In genomic region chr16:85396879-85397871, GRCh38 we compare ENCODE assay signal across 8 cellular contexts.
DNase-seq lines count a peak whose midpoint lies in the region; ATAC-seq and TF ChIP-seq lines count a peak whose summit lies in the region.

No MANE protein-coding gene starts in this region.

- no peak overlapping the region for H3K4me3 ChIP-seq in adrenal gland
- H3K4me3 ChIP-seq in muscle layer of colon (ENCODE audit: low read depth in 1 of 2, low read length in 2 of 2) = no peak overlapping the region

- no peak for TF ChIP-seq CTCF in adrenal gland (IDR thresholded peaks at IDR 0.05)

- H3K36me3 ChIP-seq in adrenal gland (replicated peaks in 1 of 2) (no peaks in the 10 kb centered on the region), muscle layer of colon (ENCODE audit: insufficient read depth, low read length) (no peaks in the 10 kb centered on the region)

- ATAC-seq in GM21576 (IDR thresholded peaks at IDR 0.05; ENCODE audit: unreplicated experiment) = peak; percentile 44
- no peak for ATAC-seq in HG03135 (IDR thresholded peaks at IDR 0.05; ENCODE audit: unreplicated experiment)

- no peak for TF ChIP-seq POLR2A in adrenal gland (IDR thresholded peaks at IDR 0.05)

- in situ Hi-C loops in G401 (cut with HindIII; ENCODE audit: low sequenced_read_pairs) = no loop called here
- in situ Hi-C loops in KBM-7 (cut with MboI; ENCODE audit: low pct_unique_long_range_greater_than_20kb, low sequenced_read_pairs) = no loop called here

- H3K27me3 ChIP-seq in adrenal gland = no peaks in the 10 kb centered on the region
- no peaks in the 10 kb centered on the region for H3K27me3 ChIP-seq in muscle layer of colon (ENCODE audit: control insufficient read depth in 1 of 2, insufficient read depth in 2 of 2, low read length in 2 of 2)

- H3K27ac ChIP-seq in adrenal gland (peak overlapping the region in 3 of 5 donors; percentile 30 to 84 (median 76)), muscle layer of colon (ENCODE audit: low read depth, low read length) (peak overlapping the region; percentile 92)

- DNase-seq in DMS 273 (lab: John Stamatoyannopoulos, UW; ENCODE audit: unreplicated experiment) (peak; percentile 88), adrenal gland (peak in 5 of 7 donors; percentile 5 to 27 (median 15)), AML-193 (lab: John Stamatoyannopoulos, UW) (no peak), G401 (ENCODE audit: low spot score) (no peak), KBM-7 (no peak)

- H3K9ac ChIP-seq in muscle layer of colon (ENCODE audit: low read length) = no peak overlapping the region

- peaks cover 24 to 40% of the 10 kb centered on the region in 2 donors for H3K4me1 ChIP-seq in adrenal gland (replicated peaks in 1 of 2)
- H3K4me1 ChIP-seq in muscle layer of colon (ENCODE audit: insufficient read depth, low read length) = peaks cover 37% of the 10 kb centered on the region

- 75 to 90% (median 80%) methylated on average over 15 to 25 of the region's 25 CpGs for WGBS in adrenal gland, 4 donors

- H3K9me3 ChIP-seq in adrenal gland (replicated peaks in 1 of 3) (no peaks in the 10 kb centered on the region), muscle layer of colon (ENCODE audit: low read length) (no peaks in the 10 kb centered on the region)

- intact Hi-C loops in adrenal gland (cut with DNase I) = loop anchor here in 1 of 2 donors (10.0 kb wide), 1 partner anchor 318 kb away; no protein-coding TSS in a partner anchor

Comparison
In these comparisons a context has a peak if more than half of its experiments do, and no peak if none do; other contexts are left out.
1. DNase-seq: peak in DMS 273 (single experiment) and adrenal gland (5 of 7); none in AML-193 (0 of 2), G401 (single experiment) and KBM-7 (single experiment).